7 cellular contexts compared by ENCODE assay signal in genomic region chr1:119367332-119368124, GRCh38. TPM values are rescaled to one million over a fixed set of nuclear protein-coding genes. Genes with fewer than 3 reads are reported as not detected.
DNase-seq lines count a peak whose midpoint lies in the region; ATAC-seq and TF ChIP-seq lines count a peak whose summit lies in the region.

No MANE protein-coding gene starts in this region.

- no peak overlapping the region for H2BK15ac ChIP-seq in IMR-90 (ENCODE audit: low read depth, low read length)

- no peak overlapping the region for H3K18ac ChIP-seq in IMR-90 (ENCODE audit: low read depth, low read length)

- in situ Hi-C loops in IMR-90 (cut with MboI; ENCODE audit: low sequenced_read_pairs), result loop anchor here (10.0 to 25.0 kb wide), 2 partner anchors 93 to 1205 kb away; no protein-coding TSS in a partner anchor

- no peak overlapping the region for H2BK5ac ChIP-seq in IMR-90 (ENCODE audit: low read depth, low read length, poor library complexity, severe bottlenecking)

- POLR2A ChIA-PET in IMR-90 (lab: Charles Lee; ENCODE audit: unreplicated experiment), result no interaction called here

- H3K36me3 Mint-ChIP-seq in type B pancreatic cell, result no peaks in the 10 kb centered on the region

- peak; percentile 96 for TF ChIP-seq RAD21 in IMR-90 (IDR thresholded peaks at IDR 0.05; ENCODE audit: low read length)

- H3K56ac ChIP-seq in IMR-90 (ENCODE audit: extremely low read depth, insufficient read depth, low read length), result no peak overlapping the region

- no peak overlapping the region for H3K27ac ChIP-seq in IMR-90 (ENCODE audit: insufficient read depth, low read length)

- H3K27ac Mint-ChIP-seq in type B pancreatic cell, result no peak overlapping the region

- TF ChIP-seq POLR2A in IMR-90 (IDR thresholded peaks at IDR 0.05; ENCODE audit: low read depth, low read length), result 0 out of 2 replicates have a peak, but pooled peaks have one; percentile 31

- no peak overlapping the region for H3K4ac ChIP-seq in IMR-90 (ENCODE audit: low read depth, low read length)

- H4K5ac ChIP-seq in IMR-90 (ENCODE audit: low read depth, low read length), result no peak overlapping the region

- no peak overlapping the region for H3K4me3 Mint-ChIP-seq in type B pancreatic cell

- no peak overlapping the region for H2AFZ ChIP-seq in IMR-90 (replicated peaks; ENCODE audit: low read length, poor library complexity)

- no peaks in the 10 kb centered on the region for H3K4me1 ChIP-seq in IMR-90 (ENCODE audit: control insufficient read depth, insufficient read depth, low read length)
- peaks cover 5% of the 10 kb centered on the region for H3K4me1 ChIP-seq in adipocyte (ENCODE audit: control insufficient read depth, insufficient read depth, low read length)

- H3K27me3 Mint-ChIP-seq in type B pancreatic cell, result peaks cover 7% of the 10 kb centered on the region

- H3K36me3 ChIP-seq in GM06990 (ENCODE audit: control insufficient read depth, insufficient read depth, low read length), result no peaks in the 10 kb centered on the region
- no peaks in the 10 kb centered on the region for H3K36me3 ChIP-seq in IMR-90 (ENCODE audit: control insufficient read depth, insufficient read depth, low read length)
- no peaks in the 10 kb centered on the region for H3K36me3 ChIP-seq in adipocyte (ENCODE audit: control insufficient read depth, insufficient read depth, low read length, severe bottlenecking)

- CTCF ChIA-PET in IMR-90 (lab: Yijun Ruan, JAX), result no interaction called here

- H3K9me3 Mint-ChIP-seq in type B pancreatic cell, result no peaks in the 10 kb centered on the region

- H3K4me1 Mint-ChIP-seq in type B pancreatic cell (ENCODE audit: unreplicated experiment), result peaks cover 5% of the 10 kb centered on the region

- H4K20me1 ChIP-seq in IMR-90 (ENCODE audit: insufficient read depth, low read length), result no peaks in the 10 kb centered on the region

- no peak overlapping the region for H3K4me2 ChIP-seq in IMR-90 (ENCODE audit: low read depth, low read length)

- no peaks in the 10 kb centered on the region for H3K79me1 ChIP-seq in IMR-90 (ENCODE audit: low read depth in 1 of 2, low read length in 2 of 2)

- DNase-seq in GM06990 (ENCODE audit: extremely low read depth, insufficient read length) (no peak), IMR-90 (peak; percentile 45), adipocyte (ENCODE audit: low read depth) (peak; percentile 79), iris pigment epithelial cell (ENCODE audit: low read depth) (peak; percentile 54), type B pancreatic cell (ENCODE audit: extremely low spot score, unreplicated experiment) (no peak), 8988T (no peak), foreskin melanocyte (no peak)

- H2BK120ac ChIP-seq in IMR-90 (ENCODE audit: low read depth, low read length), result no peak overlapping the region

- H3K4me3 ChIP-seq in GM06990 (replicated peaks; ENCODE audit: low read depth, low read length) (no peak overlapping the region), IMR-90 (ENCODE audit: insufficient read depth, low read depth, low read length) (no peak overlapping the region), adipocyte (ENCODE audit: low read length) (no peak overlapping the region)

- no peak overlapping the region for H3K23ac ChIP-seq in IMR-90 (ENCODE audit: low read depth, low read length)

- H3K27me3 ChIP-seq in GM06990 (replicated peaks; ENCODE audit: control insufficient read depth, insufficient read depth, low read length) (no peaks in the 10 kb centered on the region), IMR-90 (ENCODE audit: control insufficient read depth, insufficient read depth, low read length) (peaks cover 8% of the 10 kb centered on the region), adipocyte (replicated peaks; ENCODE audit: control insufficient read depth, insufficient read depth, low read length) (peaks cover 4% of the 10 kb centered on the region)

- H2AK9ac ChIP-seq in IMR-90 (replicated peaks; ENCODE audit: low read depth, low read length, poor library complexity), result no peak overlapping the region

- H3K9ac ChIP-seq in IMR-90 (ENCODE audit: low read depth, low read length) (no peak overlapping the region), adipocyte (ENCODE audit: low read length) (no peak overlapping the region)

- no peaks in the 10 kb centered on the region for H3K9me3 ChIP-seq in IMR-90 (ENCODE audit: control insufficient read depth, insufficient read depth, low read length)
- no peaks in the 10 kb centered on the region for H3K9me3 ChIP-seq in adipocyte (ENCODE audit: control insufficient read depth, low read length)

- no peak overlapping the region for H2AK5ac ChIP-seq in IMR-90 (ENCODE audit: low read depth, low read length)

- dilution Hi-C loops in IMR-90 (cut with HindIII; ENCODE audit: low sequenced_read_pairs, unreplicated experiment), result no loop called here

- WGBS in IMR-90 (ENCODE audit: extremely low coverage in 2 of 2, insufficient read length in 1 of 2), 2 experiments, result 26% methylated on average over 3 of the region's 13 CpGs; no CpG with 5 or more reads in 1 of the 2 experiments

- no peak overlapping the region for H4K8ac ChIP-seq in IMR-90 (ENCODE audit: low read depth in 2 of 2, low read length in 2 of 2)

- no peak overlapping the region for H3K14ac ChIP-seq in IMR-90 (replicated peaks; ENCODE audit: low read depth, low read length)

- no TSS peak for BruUV-seq in IMR-90 (replicated peaks; lab: Mats Ljungman, UMichigan)

- peak; percentile 77 for ATAC-seq in IMR-90 (ENCODE audit: low read depth)

- no peak overlapping the region for H4K91ac ChIP-seq in IMR-90 (ENCODE audit: insufficient read depth, low read depth, low read length)

- intact Hi-C loops in IMR-90 (cut with micrococcal nuclease), result loop anchor here (1.0 to 5.0 kb wide), 4 partner anchors 92 to 1400 kb away; partner anchors contain the start of gene WARS2

- H3K9me1 ChIP-seq in IMR-90 (ENCODE audit: insufficient read depth, low read length), result no peaks in the 10 kb centered on the region

- TF ChIP-seq CTCF in GM06990 (IDR thresholded peaks at IDR 0.05; ENCODE audit: insufficient read depth, low read length, poor library complexity, severe bottlenecking) (peak; percentile 93), IMR-90 (conservative IDR thresholded peaks at IDR 0.05; ENCODE audit: low read depth, low read length) (peak; percentile 97), type B pancreatic cell (conservative IDR thresholded peaks at IDR 0.05) (peak; percentile 90)

- no peak overlapping the region for H2BK20ac ChIP-seq in IMR-90 (ENCODE audit: low read depth, low read length)

TF ChIP-seq in IMR-90, 13 proteins besides CTCF, POLR2A, EP300 and RAD21:
- TF ChIP-seq BHLHE40 (IDR thresholded peaks at IDR 0.05; ENCODE audit: low read depth, low read length) (no peak), SMC3 (IDR thresholded peaks at IDR 0.05; ENCODE audit: low read depth, low read length) (peak; percentile 91)

RNA-seq across cellular contexts. Expression of gene HAO2, which starts 1.1 kb away (rescaled TPM):
- total RNA-seq in IMR-90 (2012; rRNA removed), result not detected in 2 replicates
- polyA plus RNA-seq in IMR-90 (2012; rRNA removed), result not detected in 2 replicates
- not detected in 2 replicates for polyA plus RNA-seq in IMR-90 (2012; cell fraction: cytosol; rRNA removed)
- not detected in 2 replicates for polyA plus RNA-seq in IMR-90 (2012; cell fraction: nucleus; rRNA removed; ENCODE audit: low replicate concordance)
- 0.27 and 0.29 TPM in 2 replicates for total RNA-seq in type B pancreatic cell (ENCODE audit: low replicate concordance)

RNA-seq across cellular contexts. Expression of gene HSD3B2, which starts 47.4 kb away (rescaled TPM):
- total RNA-seq in IMR-90 (2012; rRNA removed), result not detected in 2 replicates
- polyA plus RNA-seq in IMR-90 (2012; rRNA removed), result not detected in 2 replicates
- not detected in 2 replicates for polyA plus RNA-seq in IMR-90 (2012; cell fraction: cytosol; rRNA removed)
- polyA plus RNA-seq in IMR-90 (2012; cell fraction: nucleus; rRNA removed; ENCODE audit: low replicate concordance), result not detected in 2 replicates
- 1.2 and 6.1 TPM in 2 replicates for total RNA-seq in type B pancreatic cell (ENCODE audit: low replicate concordance)

Comparison
In these comparisons a context has a peak if more than half of its experiments do, and no peak if none do; other contexts are left out.
1. DNase-seq: peak in IMR-90 (single experiment), adipocyte (single experiment) and iris pigment epithelial cell (single experiment); none in GM06990 (single experiment), type B pancreatic cell (single experiment), 8988T (single experiment) and foreskin melanocyte (single experiment).
2. Peak in every context shown above with its lines, with median percentiles within 50 percentile points of each other: CTCF ChIP-seq.